In genomic region chr11:117443269-117444186, GRCh38 we compare ENCODE assay signal across 7 cellular contexts.
A peak's percentile ranks its signal among the peaks of the same experiment; 100 is the strongest.
DNase-seq lines count a peak whose midpoint lies in the region; ATAC-seq lines count a peak whose summit lies in the region.

No MANE protein-coding gene starts in this region.

- intact Hi-C loops in left ventricle myocardium superior (cut with micrococcal nuclease) = no loop called here

- no peaks in the 10 kb centered on the region for H4K20me1 ChIP-seq in Karpas-422 (ENCODE audit: insufficient read depth, low read depth, low read length)

- H3K4me1 ChIP-seq in Karpas-422 (ENCODE audit: low read length) = no peaks in the 10 kb centered on the region

- ATAC-seq in left ventricle myocardium superior (peak; percentile 95), HG02981 (IDR thresholded peaks at IDR 0.05; ENCODE audit: unreplicated experiment) (no peak), HG02973 (IDR thresholded peaks at IDR 0.05; ENCODE audit: unreplicated experiment) (no peak)

- peak; percentile 85 for DNase-seq in ELF-1 (ENCODE audit: low read depth, low spot score)
- peak; percentile 57 for DNase-seq in Karpas-422
- peak; percentile 34 for DNase-seq in UCSD-AML1 (lab: John Stamatoyannopoulos, UW; ENCODE audit: unreplicated experiment)
- peak; percentile 81 for DNase-seq in left ventricle myocardium superior
- DNase-seq in skeletal muscle cell (ENCODE audit: low read depth) = peak; percentile 4

- no peak overlapping the region for H2AFZ ChIP-seq in Karpas-422 (ENCODE audit: low read length)

- no peaks in the 10 kb centered on the region for H3K36me3 ChIP-seq in Karpas-422 (ENCODE audit: insufficient read depth, low read length)

- H3K4me3 ChIP-seq in Karpas-422 (ENCODE audit: low read length) = no peak overlapping the region
- no peak overlapping the region for H3K4me3 ChIP-seq in skeletal muscle cell (ENCODE audit: low read depth, low read length)

- H3K79me2 ChIP-seq in Karpas-422 (ENCODE audit: low read length) = no peaks in the 10 kb centered on the region

- H3K9me2 ChIP-seq in Karpas-422 (replicated peaks; ENCODE audit: insufficient read depth, low read length) = no peaks in the 10 kb centered on the region

- no peaks in the 10 kb centered on the region for H3K9me3 ChIP-seq in Karpas-422 (ENCODE audit: low read length)

- no peak overlapping the region for H3K9ac ChIP-seq in Karpas-422 (ENCODE audit: low read length)

- no peak overlapping the region for H3K27ac ChIP-seq in Karpas-422 (ENCODE audit: low read length)

- H3K4me2 ChIP-seq in Karpas-422 (ENCODE audit: low read depth, low read length, poor library complexity, severe bottlenecking) = no peak overlapping the region

- no peaks in the 10 kb centered on the region for H3K27me3 ChIP-seq in Karpas-422 (ENCODE audit: low read length)

Comparison
In these comparisons a context has a peak if more than half of its experiments do, and no peak if none do; other contexts are left out.
1. DNase-seq: peak in every context shown above with its lines; median percentile 85 in ELF-1; 81 in left ventricle myocardium superior; 57 in Karpas-422; 34 in UCSD-AML1; 4 in skeletal muscle cell.